26 cellular contexts compared by ENCODE assay signal in genomic region chr4:24055623-24056022, GRCh38.
"Had no signal": no experiment of that assay in that cellular context is flagged by ENCODE, and none has a peak within 500 bp of the region (broad histone marks: within the 10 kb centered on the region; RNA-seq: fewer than 3 reads in every experiment).

No MANE protein-coding gene starts in this region.

- ATAC-seq: lower lobe of right lung; natural killer cell treated with Interleukin-12 subunit alpha and Interleukin-12 subunit beta and Interleukin-15 and Interleukin-18, amount 100 ng/mL, for 72 hours; right cardiac atrium; stimulated activated memory B cell treated with anti-CD40 and anti-IgM and Interleukin-4, amounts not matched to agents 10 μg/mL and 1 μg/mL and 100 μg/mL, for 72 hours; stimulated activated naive CD8-positive, alpha-beta T cell treated with anti-CD3 and anti-CD28 coated beads, Interleukin-15, Interleukin-2, amounts not matched to agents 100 U/mL and 50 U/mL, for 24 hours had no signal

- H3K36me3 ChIP-seq: colonic mucosa, esophagus squamous epithelium, left ventricle myocardium inferior, lower lobe of right lung, neutrophil, prostate gland, spleen, suprapubic skin, tibial artery had no signal

- H3K4me1 ChIP-seq: colonic mucosa, esophagus squamous epithelium, left ventricle myocardium inferior, lower lobe of right lung, parathyroid adenoma, prostate gland, spleen, suprapubic skin, tibial artery had no signal

- H3K4me3 ChIP-seq: colonic mucosa, esophagus squamous epithelium, left ventricle myocardium inferior, lower lobe of right lung, prostate gland, skin epidermis, spleen, suprapubic skin, tibial artery had no signal

- H3K36me3 Mint-ChIP-seq: natural killer cell treated with Interleukin-12 subunit alpha and Interleukin-12 subunit beta and Interleukin-15 and Interleukin-18, amount 100 ng/mL, for 72 hours; stimulated activated memory B cell treated with anti-CD40 and anti-IgM and Interleukin-4, amounts not matched to agents 10 μg/mL and 1 μg/mL and 100 μg/mL, for 72 hours; type B pancreatic cell had no signal

- H3K4me3 Mint-ChIP-seq: dendritic cell treated with granulocyte-macrophage colony-stimulating factor and Interleukin-4, amounts not matched to agents 40 ng/mL and 50 ng/mL, for 4 days; endodermal cell; natural killer cell treated with Interleukin-12 subunit alpha and Interleukin-12 subunit beta and Interleukin-15 and Interleukin-18, amount 100 ng/mL, for 72 hours; neural crest cell; stimulated activated memory B cell treated with anti-CD40 and anti-IgM and Interleukin-4, amounts not matched to agents 10 μg/mL and 1 μg/mL and 100 μg/mL, for 72 hours; type B pancreatic cell had no signal

- FAIRE-seq: endothelial cell of umbilical vein, frontal cortex had no signal

- H3K9me3 Mint-ChIP-seq: dendritic cell treated with granulocyte-macrophage colony-stimulating factor and Interleukin-4, amounts not matched to agents 40 ng/mL and 50 ng/mL, for 4 days; endodermal cell; neural crest cell; type B pancreatic cell had no signal

- DNase-seq: central memory CD4-positive, alpha-beta T cell; colonic mucosa; effector CD8-positive, alpha-beta T cell; endodermal cell; erythroblast; esophagus squamous epithelium; head of caudate nucleus; left ventricle myocardium inferior; lower lobe of right lung; right cardiac atrium; spleen; stimulated activated CD4-positive, alpha-beta T cell treated with anti-CD3 and anti-CD28 coated beads, Interleukin-4, amount 100 ng/mL, for 4 hours; stimulated activated naive CD8-positive, alpha-beta T cell treated with anti-CD3 and anti-CD28 coated beads, Interleukin-15, Interleukin-2, amounts not matched to agents 100 U/mL and 50 U/mL, for 24 hours; tibial artery had no signal

- H3K27me3 ChIP-seq: colonic mucosa, esophagus squamous epithelium, neutrophil, spleen, suprapubic skin, tibial artery had no signal

- H3K27ac ChIP-seq: colonic mucosa, esophagus squamous epithelium, left ventricle myocardium inferior, lower lobe of right lung, neutrophil, parathyroid adenoma, prostate gland, skin epidermis, spleen, suprapubic skin, tibial artery had no signal

- H3K4me1 Mint-ChIP-seq: stimulated activated memory B cell treated with anti-CD40 and anti-IgM and Interleukin-4, amounts not matched to agents 10 μg/mL and 1 μg/mL and 100 μg/mL, for 72 hours had no signal

- H3K27me3 Mint-ChIP-seq: dendritic cell treated with granulocyte-macrophage colony-stimulating factor and Interleukin-4, amounts not matched to agents 40 ng/mL and 50 ng/mL, for 4 days; natural killer cell treated with Interleukin-12 subunit alpha and Interleukin-12 subunit beta and Interleukin-15 and Interleukin-18, amount 100 ng/mL, for 72 hours; stimulated activated memory B cell treated with anti-CD40 and anti-IgM and Interleukin-4, amounts not matched to agents 10 μg/mL and 1 μg/mL and 100 μg/mL, for 72 hours; type B pancreatic cell had no signal

- H3K27ac Mint-ChIP-seq: dendritic cell treated with granulocyte-macrophage colony-stimulating factor and Interleukin-4, amounts not matched to agents 40 ng/mL and 50 ng/mL, for 4 days; endodermal cell; natural killer cell treated with Interleukin-12 subunit alpha and Interleukin-12 subunit beta and Interleukin-15 and Interleukin-18, amount 100 ng/mL, for 72 hours; stimulated activated memory B cell treated with anti-CD40 and anti-IgM and Interleukin-4, amounts not matched to agents 10 μg/mL and 1 μg/mL and 100 μg/mL, for 72 hours; type B pancreatic cell had no signal

- H3K9me3 ChIP-seq: colonic mucosa, esophagus squamous epithelium, left ventricle myocardium inferior, lower lobe of right lung, neutrophil, prostate gland, spleen, suprapubic skin, tibial artery had no signal
